In the genomic region with DNA sequence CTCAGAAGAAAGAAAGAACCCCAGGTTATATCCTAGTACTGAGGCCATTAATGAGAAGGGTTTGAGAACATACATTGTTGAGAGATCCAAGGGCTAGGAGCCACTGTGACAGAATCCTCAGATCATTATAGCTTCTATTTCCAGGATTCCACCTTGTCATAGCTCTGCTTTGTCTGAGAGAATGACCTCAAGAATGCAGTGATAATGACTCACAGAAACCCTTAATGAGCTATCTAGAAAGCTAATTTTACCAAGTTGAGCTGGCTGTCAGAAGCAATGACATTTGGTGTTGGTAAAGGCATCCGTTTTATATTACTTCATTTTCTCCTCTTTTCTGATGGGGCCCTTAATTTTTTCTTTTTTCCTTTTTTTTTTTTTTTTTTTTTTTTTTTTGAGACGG, we compare ENCODE assay signal across 18 cellular contexts.
"Had no signal": no experiment of that assay in that cellular context is flagged by ENCODE, and none has a peak within 500 bp of the region (broad histone marks: within the 10 kb centered on the region; RNA-seq: fewer than 3 reads in every experiment).

No MANE protein-coding gene starts in this region.

- H3K4me3 ChIP-seq: breast epithelium, mucosa of descending colon, psoas muscle, sigmoid colon had no signal

- DNase-seq: activated CD4-positive, alpha-beta T cell treated with anti-CD3 and anti-CD28 coated beads for 4 hours; activated CD8-positive, alpha-beta memory T cell treated with anti-CD3 and anti-CD28 coated beads, Interleukin-2, amount 50 U/mL, for 48 hours; activated gamma-delta T cell treated with Interleukin-2 at 50 U/mL for 16 hours; activated naive CD8-positive, alpha-beta T cell treated with anti-CD3 and anti-CD28 coated beads, Interleukin-2, amount 10 ng/mL, durations not matched to agents 7 days and 5 days; anterior cingulate cortex; dermis blood vessel endothelial cell; mucosa of descending colon; natural killer cell; nucleus accumbens; psoas muscle; sigmoid colon; stimulated activated CD4-positive, alpha-beta T cell treated with anti-CD3 and anti-CD28 coated beads, Interleukin-12 subunit alpha, Interleukin-12 subunit beta, amount 100 ng/mL, for 4 hours; stimulated activated CD4-positive, alpha-beta T cell treated with anti-CD3 and anti-CD28 coated beads, Interleukin-2, amount 100 ng/mL, for 24 hours had no signal

- H3K9me3 ChIP-seq: breast epithelium, mucosa of descending colon, psoas muscle, sigmoid colon had no signal

- H3K27ac Mint-ChIP-seq: activated naive CD8-positive, alpha-beta T cell treated with anti-CD3 and anti-CD28 coated beads, Interleukin-2, amount 10 ng/mL, durations not matched to agents 7 days and 5 days; memory B cell; natural killer cell; T-helper 1 cell treated with Interleukin-12 subunit alpha and Interleukin-12 subunit beta and Interleukin-4 antibody, amounts not matched to agents 30 μg/mL and 1 μg/mL, for 36 hours had no signal

- H3K4me1 Mint-ChIP-seq: memory B cell had no signal

- H3K4me1 ChIP-seq: breast epithelium, psoas muscle, sigmoid colon had no signal

- ATAC-seq: left lobe of liver, mucosa of descending colon, natural killer cell, psoas muscle had no signal

- H3K9me3 Mint-ChIP-seq: activated naive CD8-positive, alpha-beta T cell treated with anti-CD3 and anti-CD28 coated beads, Interleukin-2, amount 10 ng/mL, durations not matched to agents 7 days and 5 days; memory B cell; natural killer cell; T-helper 1 cell treated with Interleukin-12 subunit alpha and Interleukin-12 subunit beta and Interleukin-4 antibody, amounts not matched to agents 30 μg/mL and 1 μg/mL, for 36 hours had no signal

- H3K27ac ChIP-seq: breast epithelium, epithelial cell of prostate, psoas muscle, sigmoid colon had no signal

- H3K27me3 Mint-ChIP-seq: activated naive CD8-positive, alpha-beta T cell treated with anti-CD3 and anti-CD28 coated beads, Interleukin-2, amount 10 ng/mL, durations not matched to agents 7 days and 5 days; memory B cell had no signal

- H3K4me3 Mint-ChIP-seq: activated naive CD8-positive, alpha-beta T cell treated with anti-CD3 and anti-CD28 coated beads, Interleukin-2, amount 10 ng/mL, durations not matched to agents 7 days and 5 days; memory B cell; natural killer cell; T-helper 1 cell treated with Interleukin-12 subunit alpha and Interleukin-12 subunit beta and Interleukin-4 antibody, amounts not matched to agents 30 μg/mL and 1 μg/mL, for 36 hours had no signal

- H3K27me3 ChIP-seq: breast epithelium, sigmoid colon had no signal
